Comparison of ENCODE assay signal across 8 cellular contexts in genomic region chr4:101419324-101420135, GRCh38.
A peak's percentile ranks its signal among the peaks of the same experiment; 100 is the strongest.
DNase-seq lines count a peak whose midpoint lies in the region; ATAC-seq and TF ChIP-seq lines count a peak whose summit lies in the region.

No MANE protein-coding gene starts in this region.

- H3K9me3 Mint-ChIP-seq in natural killer cell, result no peaks in the 10 kb centered on the region

- H3K27me3 Mint-ChIP-seq in natural killer cell (ENCODE audit: low read depth in 2 of 2), result peaks cover 0 to 2% of the 10 kb centered on the region in 2 donors

- H3K27ac ChIP-seq in DND-41 (ENCODE audit: low read length) (peak overlapping the region; percentile 61; the same call in 1 of the 2 replicates), dorsolateral prefrontal cortex (no peak overlapping the region)

- H3K4me2 ChIP-seq in DND-41 (ENCODE audit: insufficient read depth, low read length), result peak overlapping the region; percentile 50

- H3K9ac ChIP-seq in DND-41 (ENCODE audit: low read depth, low read length), result no peak overlapping the region

- H3K36me3 ChIP-seq in DND-41 (ENCODE audit: insufficient read depth, low read length), result no peaks in the 10 kb centered on the region

- H2AFZ ChIP-seq in DND-41 (ENCODE audit: low read depth, low read length), result no peak overlapping the region

- H3K27ac Mint-ChIP-seq in natural killer cell, result no peak overlapping the region

- no peaks in the 10 kb centered on the region for H3K36me3 Mint-ChIP-seq in natural killer cell

- no peaks in the 10 kb centered on the region for H3K79me2 ChIP-seq in DND-41 (ENCODE audit: insufficient read depth, low read length)

- H3K27me3 ChIP-seq in DND-41 (ENCODE audit: insufficient read depth, low read length, poor library complexity) (no peaks in the 10 kb centered on the region), dorsolateral prefrontal cortex (no peaks in the 10 kb centered on the region)

- peaks cover 45% of the 10 kb centered on the region for H3K4me1 ChIP-seq in DND-41 (ENCODE audit: insufficient read depth, low read length)

- peaks cover 10% of the 10 kb centered on the region for H4K20me1 ChIP-seq in DND-41 (ENCODE audit: insufficient read depth, low read length)

- DNase-seq in DND-41 (peak; percentile 64), RPMI7951 (ENCODE audit: low read depth) (peak; percentile 62), natural killer cell (no peak), dorsolateral prefrontal cortex (no peak), DMS114 treated with DMSO at 0.1 percent for 48 hours (lab: John Stamatoyannopoulos, UW; ENCODE audit: unreplicated experiment) (no peak), NOMO-1 treated with dmso at 0.1 percent for 144 hours (lab: John Stamatoyannopoulos, UW; ENCODE audit: unreplicated experiment) (no peak)

- H3K4me3 ChIP-seq in DND-41 (ENCODE audit: low read depth in 1 of 2, low read length in 2 of 2), result peak overlapping the region in 1 of 2 experiments; percentile 22; a peak in 1 of 4 replicates
- H3K4me3 ChIP-seq in dorsolateral prefrontal cortex, result no peak overlapping the region

- ATAC-seq in DND-41 (ENCODE audit: insufficient read depth, low read depth), result peak; percentile 49
- peak; percentile 85 for ATAC-seq in GM19324 (IDR thresholded peaks at IDR 0.05; ENCODE audit: low FRiP score, unreplicated experiment)
- peak; percentile 70 for ATAC-seq in HG03175 (IDR thresholded peaks at IDR 0.05; ENCODE audit: unreplicated experiment)
- no peak for ATAC-seq in natural killer cell

- intact Hi-C loops in natural killer cell (cut with micrococcal nuclease) (loop anchor here (5.0 to 10.0 kb wide), 5 partner anchors 72 to 397 kb away; partner anchors contain the start of gene PPP3CA), dorsolateral prefrontal cortex (cut with DNase I) (no loop called here)

- peaks cover 2% of the 10 kb centered on the region for H3K9me3 ChIP-seq in DND-41 (ENCODE audit: insufficient read depth, low read length, severe bottlenecking)

- peak overlapping the region; percentile 43 for H3K4me3 Mint-ChIP-seq in natural killer cell

- peaks cover 54 to 55% of the 10 kb centered on the region in 2 donors for H3K4me1 Mint-ChIP-seq in natural killer cell

- TF ChIP-seq CTCF in DND-41 (IDR thresholded peaks at IDR 0.05; ENCODE audit: borderline replicate concordance, extremely low read depth, low read length, poor library complexity, severe bottlenecking), result no peak
- TF ChIP-seq CTCF in natural killer cell (IDR thresholded peaks at IDR 0.05), result no peak
- no peak for TF ChIP-seq CTCF in dorsolateral prefrontal cortex (IDR thresholded peaks at IDR 0.05 in 54 of 56, conservative IDR thresholded peaks at IDR 0.05 in 2 of 56; ENCODE audit: low read depth in 1 of 56, partially characterized antibody in 56 of 56)

Comparison
In these comparisons a context has a peak if more than half of its experiments do, and no peak if none do; other contexts are left out.
1. ATAC-seq: peak in DND-41 (single experiment), GM19324 (single experiment) and HG03175 (single experiment); none in natural killer cell (0 of 3).
2. DNase-seq: peak in DND-41 (single experiment) and RPMI7951 (single experiment); none in natural killer cell (single experiment), dorsolateral prefrontal cortex (0 of 10), DMS114 treated with DMSO at 0.1 percent for 48 hours (single experiment) and NOMO-1 treated with dmso at 0.1 percent for 144 hours (single experiment).